In genomic region chr2:13585732-13586131, GRCh38 we compare ENCODE assay signal across 9 cellular contexts.
"Had no signal": no experiment of that assay in that cellular context is flagged by ENCODE, and none has a peak within 500 bp of the region (broad histone marks: within the 10 kb centered on the region; RNA-seq: fewer than 3 reads in every experiment).

No MANE protein-coding gene starts in this region.

- DNase-seq: GM23248, GOT3, H7, H9, HCEC 1CT, HFFc6 had no signal

- H2AFZ ChIP-seq: GM23248, GM23338 had no signal

- ATAC-seq: GM23338, HCT116 had no signal

- H3K4me1 ChIP-seq: HAP-1 had no signal

- H3K36me3 ChIP-seq: HAP-1 had no signal

- H3K27ac ChIP-seq: GM23248 had no signal

- H3K27ac Mint-ChIP-seq: GM23338, H9, HFFc6 had no signal

- H3K9me3 ChIP-seq: HAP-1 had no signal

- H3K4me2 ChIP-seq: GM23338 had no signal

- H3K4me1 Mint-ChIP-seq: GM23338, H9 had no signal

- H3K9ac ChIP-seq: GM23248 had no signal

- H3K4me3 Mint-ChIP-seq: GM23338, H9, HFFc6 had no signal

- H3K4me3 ChIP-seq: GM23248, GM23338, HAP-1 had no signal
